1 cellular context compared by ENCODE assay signal in the genomic region with DNA sequence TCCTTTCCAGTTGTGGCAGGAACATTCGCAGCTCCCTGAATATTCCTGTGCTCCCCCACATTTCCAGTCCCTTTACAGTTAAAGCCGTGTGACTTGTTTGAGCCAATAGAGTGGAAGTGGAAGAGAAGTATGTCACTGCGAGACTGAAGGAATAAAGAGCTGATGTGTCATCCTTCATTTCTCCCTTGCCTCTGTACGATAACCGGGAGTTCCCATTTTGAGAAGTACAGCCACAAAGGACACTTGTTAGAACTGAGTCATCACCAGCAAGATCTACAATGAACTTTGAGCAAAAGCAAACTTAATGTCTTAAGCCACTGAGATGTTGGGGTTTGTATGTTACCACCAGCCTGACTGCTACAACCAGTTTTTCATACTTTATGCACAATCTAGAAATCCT.
TF ChIP-seq lines count a peak whose summit lies in the region.

No MANE protein-coding gene starts in this region.

TF ChIP-seq in HepG2, 621 proteins besides CTCF, POLR2A, EP300 and RAD21 (continued from another document and continues in another):
- TF ChIP-seq RFX5 (IDR thresholded peaks at IDR 0.05; ENCODE audit: low read depth, low read length) (no peak), CENPT (CRISPR knock-in tag; IDR thresholded peaks at IDR 0.05; ENCODE audit: low read depth) (no peak), KAT2B (IDR thresholded peaks at IDR 0.05; ENCODE audit: borderline replicate concordance, low read depth, low read length) (no peak), DR1 (CRISPR knock-in tag; IDR thresholded peaks at IDR 0.05) (no peak), CHCHD3 (CRISPR knock-in tag; IDR thresholded peaks at IDR 0.05) (no peak), FOXJ3 (CRISPR knock-in tag; IDR thresholded peaks at IDR 0.05; ENCODE audit: borderline replicate concordance) (no peak), TCF7 (IDR thresholded peaks at IDR 0.05; ENCODE audit: low read depth) (no peak), SIN3B (IDR thresholded peaks at IDR 0.05; ENCODE audit: low read length) (no peak), BRD4 (CRISPR knock-in tag; IDR thresholded peaks at IDR 0.05) (no peak), HNRNPL (IDR thresholded peaks at IDR 0.05; ENCODE audit: low read depth, low read length) (no peak), ZNF75D (CRISPR knock-in tag; IDR thresholded peaks at IDR 0.05; ENCODE audit: borderline replicate concordance) (no peak), POGZ (CRISPR knock-in tag; IDR thresholded peaks at IDR 0.05) (peak; percentile 40; the same call in 1 of the 2 replicates), ZKSCAN8 (CRISPR knock-in tag; IDR thresholded peaks at IDR 0.05; ENCODE audit: borderline replicate concordance) (0 out of 2 replicates have a peak, but pooled peaks have one; percentile 16), KLF12 (CRISPR knock-in tag; IDR thresholded peaks at IDR 0.05; ENCODE audit: borderline replicate concordance) (no peak), FOSL1 (CRISPR knock-in tag; IDR thresholded peaks at IDR 0.05; ENCODE audit: borderline replicate concordance) (peak; percentile 70; the same call in 1 of the 2 replicates), KLF13 (CRISPR knock-in tag; IDR thresholded peaks at IDR 0.05) (no peak), RXRB (CRISPR knock-in tag; IDR thresholded peaks at IDR 0.05; ENCODE audit: borderline replicate concordance) (no peak), ZNF264 (CRISPR knock-in tag; IDR thresholded peaks at IDR 0.05) (no peak), SIX4 (CRISPR knock-in tag; IDR thresholded peaks at IDR 0.05) (no peak), EED (CRISPR knock-in tag; IDR thresholded peaks at IDR 0.05) (no peak), NFYC (CRISPR knock-in tag; IDR thresholded peaks at IDR 0.05) (peak; percentile 72), ZBTB38 (CRISPR knock-in tag; IDR thresholded peaks at IDR 0.05) (no peak), ARID2 (CRISPR knock-in tag; IDR thresholded peaks at IDR 0.05; ENCODE audit: borderline replicate concordance) (no peak), ZNF670 (CRISPR knock-in tag; IDR thresholded peaks at IDR 0.05; ENCODE audit: borderline replicate concordance) (no peak), HOXA3 (CRISPR knock-in tag; IDR thresholded peaks at IDR 0.05) (no peak), ZNF143 (CRISPR knock-in tag; IDR thresholded peaks at IDR 0.05) (no peak), THAP11 (CRISPR knock-in tag; IDR thresholded peaks at IDR 0.05) (no peak), ZNF430 (CRISPR knock-in tag; IDR thresholded peaks at IDR 0.05) (no peak), ZNF772 (CRISPR knock-in tag; IDR thresholded peaks at IDR 0.05) (no peak), CAMTA2 (CRISPR knock-in tag; IDR thresholded peaks at IDR 0.05; ENCODE audit: borderline replicate concordance) (no peak), ZFP90 (CRISPR knock-in tag; IDR thresholded peaks at IDR 0.05; ENCODE audit: borderline replicate concordance) (no peak), ZNF552 (CRISPR knock-in tag; IDR thresholded peaks at IDR 0.05; ENCODE audit: borderline replicate concordance) (no peak), ZNF614 (CRISPR knock-in tag; IDR thresholded peaks at IDR 0.05; ENCODE audit: borderline replicate concordance) (0 out of 2 replicates have a peak, but pooled peaks have one; percentile 32), HDAC2 (CRISPR knock-in tag; IDR thresholded peaks at IDR 0.05) (peak; percentile 46; the same call in 1 of the 2 replicates), REL (CRISPR knock-in tag; conservative IDR thresholded peaks at IDR 0.05) (no peak), IRF2 (CRISPR knock-in tag; IDR thresholded peaks at IDR 0.05) (no peak), MEIS2 (CRISPR knock-in tag; IDR thresholded peaks at IDR 0.05) (no peak), HNRNPH1 (optimal IDR thresholded peaks at IDR 0.05; ENCODE audit: low read depth, low read length) (no peak), ZNF10 (CRISPR knock-in tag; IDR thresholded peaks at IDR 0.05; ENCODE audit: borderline replicate concordance, low read depth) (no peak), ZNF7 (CRISPR knock-in tag; IDR thresholded peaks at IDR 0.05) (no peak), ZNF451 (CRISPR knock-in tag; IDR thresholded peaks at IDR 0.05) (no peak), ZNF234 (CRISPR knock-in tag; conservative IDR thresholded peaks at IDR 0.05) (no peak), JUND (CRISPR knock-in tag; IDR thresholded peaks at IDR 0.05) (0 out of 2 replicates have a peak, but pooled peaks have one; percentile 32), ZNF292 (CRISPR knock-in tag; IDR thresholded peaks at IDR 0.05; ENCODE audit: borderline replicate concordance, low read depth) (no peak)
- TF ChIP-seq, protein P1, sequence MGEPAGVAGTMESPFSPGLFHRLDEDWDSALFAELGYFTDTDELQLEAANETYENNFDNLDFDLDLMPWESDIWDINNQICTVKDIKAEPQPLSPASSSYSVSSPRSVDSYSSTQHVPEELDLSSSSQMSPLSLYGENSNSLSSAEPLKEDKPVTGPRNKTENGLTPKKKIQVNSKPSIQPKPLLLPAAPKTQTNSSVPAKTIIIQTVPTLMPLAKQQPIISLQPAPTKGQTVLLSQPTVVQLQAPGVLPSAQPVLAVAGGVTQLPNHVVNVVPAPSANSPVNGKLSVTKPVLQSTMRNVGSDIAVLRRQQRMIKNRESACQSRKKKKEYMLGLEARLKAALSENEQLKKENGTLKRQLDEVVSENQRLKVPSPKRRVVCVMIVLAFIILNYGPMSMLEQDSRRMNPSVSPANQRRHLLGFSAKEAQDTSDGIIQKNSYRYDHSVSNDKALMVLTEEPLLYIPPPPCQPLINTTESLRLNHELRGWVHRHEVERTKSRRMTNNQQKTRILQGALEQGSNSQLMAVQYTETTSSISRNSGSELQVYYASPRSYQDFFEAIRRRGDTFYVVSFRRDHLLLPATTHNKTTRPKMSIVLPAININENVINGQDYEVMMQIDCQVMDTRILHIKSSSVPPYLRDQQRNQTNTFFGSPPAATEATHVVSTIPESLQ (CRISPR knock-in tag; conservative IDR thresholded peaks at IDR 0.05): no peak
- TF ChIP-seq, protein P2, sequence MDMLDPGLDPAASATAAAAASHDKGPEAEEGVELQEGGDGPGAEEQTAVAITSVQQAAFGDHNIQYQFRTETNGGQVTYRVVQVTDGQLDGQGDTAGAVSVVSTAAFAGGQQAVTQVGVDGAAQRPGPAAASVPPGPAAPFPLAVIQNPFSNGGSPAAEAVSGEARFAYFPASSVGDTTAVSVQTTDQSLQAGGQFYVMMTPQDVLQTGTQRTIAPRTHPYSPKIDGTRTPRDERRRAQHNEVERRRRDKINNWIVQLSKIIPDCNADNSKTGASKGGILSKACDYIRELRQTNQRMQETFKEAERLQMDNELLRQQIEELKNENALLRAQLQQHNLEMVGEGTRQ (IDR thresholded peaks at IDR 0.05; ENCODE audit: low read depth, low read length): peak; percentile 36; the same call in 1 of the 2 replicates
- TF ChIP-seq, protein P2 (CRISPR knock-in tag; IDR thresholded peaks at IDR 0.05; ENCODE audit: borderline replicate concordance): no peak
- TF ChIP-seq, protein P3, sequence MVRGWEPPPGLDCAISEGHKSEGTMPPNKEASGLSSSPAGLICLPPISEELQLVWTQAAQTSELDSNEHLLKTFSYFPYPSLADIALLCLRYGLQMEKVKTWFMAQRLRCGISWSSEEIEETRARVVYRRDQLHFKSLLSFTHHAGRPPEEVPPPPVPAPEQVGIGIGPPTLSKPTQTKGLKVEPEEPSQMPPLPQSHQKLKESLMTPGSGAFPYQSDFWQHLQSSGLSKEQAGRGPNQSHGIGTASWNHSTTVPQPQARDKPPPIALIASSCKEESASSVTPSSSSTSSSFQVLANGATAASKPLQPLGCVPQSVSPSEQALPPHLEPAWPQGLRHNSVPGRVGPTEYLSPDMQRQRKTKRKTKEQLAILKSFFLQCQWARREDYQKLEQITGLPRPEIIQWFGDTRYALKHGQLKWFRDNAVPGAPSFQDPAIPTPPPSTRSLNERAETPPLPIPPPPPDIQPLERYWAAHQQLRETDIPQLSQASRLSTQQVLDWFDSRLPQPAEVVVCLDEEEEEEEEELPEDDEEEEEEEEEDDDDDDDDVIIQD (CRISPR knock-in tag; IDR thresholded peaks at IDR 0.05; ENCODE audit: low read depth): no peak; the same call in 1 of the 2 replicates
- TF ChIP-seq, protein P4, sequence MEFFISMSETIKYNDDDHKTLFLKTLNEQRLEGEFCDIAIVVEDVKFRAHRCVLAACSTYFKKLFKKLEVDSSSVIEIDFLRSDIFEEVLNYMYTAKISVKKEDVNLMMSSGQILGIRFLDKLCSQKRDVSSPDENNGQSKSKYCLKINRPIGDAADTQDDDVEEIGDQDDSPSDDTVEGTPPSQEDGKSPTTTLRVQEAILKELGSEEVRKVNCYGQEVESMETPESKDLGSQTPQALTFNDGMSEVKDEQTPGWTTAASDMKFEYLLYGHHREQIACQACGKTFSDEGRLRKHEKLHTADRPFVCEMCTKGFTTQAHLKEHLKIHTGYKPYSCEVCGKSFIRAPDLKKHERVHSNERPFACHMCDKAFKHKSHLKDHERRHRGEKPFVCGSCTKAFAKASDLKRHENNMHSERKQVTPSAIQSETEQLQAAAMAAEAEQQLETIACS (CRISPR knock-in tag; IDR thresholded peaks at IDR 0.05): no peak
- TF ChIP-seq, protein P5, sequence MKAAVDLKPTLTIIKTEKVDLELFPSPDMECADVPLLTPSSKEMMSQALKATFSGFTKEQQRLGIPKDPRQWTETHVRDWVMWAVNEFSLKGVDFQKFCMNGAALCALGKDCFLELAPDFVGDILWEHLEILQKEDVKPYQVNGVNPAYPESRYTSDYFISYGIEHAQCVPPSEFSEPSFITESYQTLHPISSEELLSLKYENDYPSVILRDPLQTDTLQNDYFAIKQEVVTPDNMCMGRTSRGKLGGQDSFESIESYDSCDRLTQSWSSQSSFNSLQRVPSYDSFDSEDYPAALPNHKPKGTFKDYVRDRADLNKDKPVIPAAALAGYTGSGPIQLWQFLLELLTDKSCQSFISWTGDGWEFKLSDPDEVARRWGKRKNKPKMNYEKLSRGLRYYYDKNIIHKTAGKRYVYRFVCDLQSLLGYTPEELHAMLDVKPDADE (CRISPR knock-in tag; IDR thresholded peaks at IDR 0.05): no peak
- TF ChIP-seq, protein P6, sequence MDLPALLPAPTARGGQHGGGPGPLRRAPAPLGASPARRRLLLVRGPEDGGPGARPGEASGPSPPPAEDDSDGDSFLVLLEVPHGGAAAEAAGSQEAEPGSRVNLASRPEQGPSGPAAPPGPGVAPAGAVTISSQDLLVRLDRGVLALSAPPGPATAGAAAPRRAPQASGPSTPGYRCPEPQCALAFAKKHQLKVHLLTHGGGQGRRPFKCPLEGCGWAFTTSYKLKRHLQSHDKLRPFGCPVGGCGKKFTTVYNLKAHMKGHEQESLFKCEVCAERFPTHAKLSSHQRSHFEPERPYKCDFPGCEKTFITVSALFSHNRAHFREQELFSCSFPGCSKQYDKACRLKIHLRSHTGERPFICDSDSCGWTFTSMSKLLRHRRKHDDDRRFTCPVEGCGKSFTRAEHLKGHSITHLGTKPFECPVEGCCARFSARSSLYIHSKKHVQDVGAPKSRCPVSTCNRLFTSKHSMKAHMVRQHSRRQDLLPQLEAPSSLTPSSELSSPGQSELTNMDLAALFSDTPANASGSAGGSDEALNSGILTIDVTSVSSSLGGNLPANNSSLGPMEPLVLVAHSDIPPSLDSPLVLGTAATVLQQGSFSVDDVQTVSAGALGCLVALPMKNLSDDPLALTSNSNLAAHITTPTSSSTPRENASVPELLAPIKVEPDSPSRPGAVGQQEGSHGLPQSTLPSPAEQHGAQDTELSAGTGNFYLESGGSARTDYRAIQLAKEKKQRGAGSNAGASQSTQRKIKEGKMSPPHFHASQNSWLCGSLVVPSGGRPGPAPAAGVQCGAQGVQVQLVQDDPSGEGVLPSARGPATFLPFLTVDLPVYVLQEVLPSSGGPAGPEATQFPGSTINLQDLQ (CRISPR knock-in tag; IDR thresholded peaks at IDR 0.05): no peak
- TF ChIP-seq, protein P7, sequence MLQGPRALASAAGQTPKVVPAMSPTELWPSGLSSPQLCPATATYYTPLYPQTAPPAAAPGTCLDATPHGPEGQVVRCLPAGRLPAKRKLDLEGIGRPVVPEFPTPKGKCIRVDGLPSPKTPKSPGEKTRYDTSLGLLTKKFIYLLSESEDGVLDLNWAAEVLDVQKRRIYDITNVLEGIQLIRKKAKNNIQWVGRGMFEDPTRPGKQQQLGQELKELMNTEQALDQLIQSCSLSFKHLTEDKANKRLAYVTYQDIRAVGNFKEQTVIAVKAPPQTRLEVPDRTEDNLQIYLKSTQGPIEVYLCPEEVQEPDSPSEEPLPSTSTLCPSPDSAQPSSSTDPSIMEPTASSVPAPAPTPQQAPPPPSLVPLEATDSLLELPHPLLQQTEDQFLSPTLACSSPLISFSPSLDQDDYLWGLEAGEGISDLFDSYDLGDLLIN (CRISPR knock-in tag; IDR thresholded peaks at IDR 0.05; ENCODE audit: borderline replicate concordance): no peak
- TF ChIP-seq, protein P8, sequence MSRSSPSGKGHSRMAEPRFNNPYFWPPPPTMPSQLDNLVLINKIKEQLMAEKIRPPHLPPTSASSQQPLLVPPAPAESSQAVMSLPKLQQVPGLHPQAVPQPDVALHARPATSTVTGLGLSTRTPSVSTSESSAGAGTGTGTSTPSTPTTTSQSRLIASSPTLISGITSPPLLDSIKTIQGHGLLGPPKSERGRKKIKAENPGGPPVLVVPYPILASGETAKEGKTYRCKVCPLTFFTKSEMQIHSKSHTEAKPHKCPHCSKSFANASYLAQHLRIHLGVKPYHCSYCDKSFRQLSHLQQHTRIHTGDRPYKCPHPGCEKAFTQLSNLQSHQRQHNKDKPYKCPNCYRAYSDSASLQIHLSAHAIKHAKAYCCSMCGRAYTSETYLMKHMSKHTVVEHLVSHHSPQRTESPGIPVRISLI (CRISPR knock-in tag; IDR thresholded peaks at IDR 0.05; ENCODE audit: borderline replicate concordance): no peak
- TF ChIP-seq, protein P9, sequence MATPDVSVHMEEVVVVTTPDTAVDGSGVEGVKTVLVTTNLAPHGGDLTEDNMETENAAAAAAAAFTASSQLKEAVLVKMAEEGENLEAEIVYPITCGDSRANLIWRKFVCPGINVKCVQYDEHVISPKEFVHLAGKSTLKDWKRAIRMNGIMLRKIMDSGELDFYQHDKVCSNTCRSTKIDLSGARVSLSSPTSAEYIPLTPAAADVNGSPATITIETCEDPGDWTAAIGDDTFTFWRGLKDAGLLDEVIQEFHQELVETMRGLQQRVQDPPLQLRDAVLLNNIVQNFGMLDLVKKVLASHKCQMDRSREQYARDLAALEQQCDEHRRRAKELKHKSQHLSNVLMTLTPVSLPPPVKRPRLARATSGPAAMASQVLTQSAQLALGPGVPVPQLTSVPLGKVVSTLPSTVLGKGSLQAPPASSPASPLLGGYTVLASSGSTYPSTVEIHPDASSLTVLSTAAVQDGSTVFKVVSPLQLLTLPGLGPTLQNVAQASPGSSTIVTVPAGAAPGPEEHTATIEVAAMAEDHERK (CRISPR knock-in tag; IDR thresholded peaks at IDR 0.05; ENCODE audit: low read depth): no peak
